17 cellular contexts compared by ENCODE assay signal in the genomic region with DNA sequence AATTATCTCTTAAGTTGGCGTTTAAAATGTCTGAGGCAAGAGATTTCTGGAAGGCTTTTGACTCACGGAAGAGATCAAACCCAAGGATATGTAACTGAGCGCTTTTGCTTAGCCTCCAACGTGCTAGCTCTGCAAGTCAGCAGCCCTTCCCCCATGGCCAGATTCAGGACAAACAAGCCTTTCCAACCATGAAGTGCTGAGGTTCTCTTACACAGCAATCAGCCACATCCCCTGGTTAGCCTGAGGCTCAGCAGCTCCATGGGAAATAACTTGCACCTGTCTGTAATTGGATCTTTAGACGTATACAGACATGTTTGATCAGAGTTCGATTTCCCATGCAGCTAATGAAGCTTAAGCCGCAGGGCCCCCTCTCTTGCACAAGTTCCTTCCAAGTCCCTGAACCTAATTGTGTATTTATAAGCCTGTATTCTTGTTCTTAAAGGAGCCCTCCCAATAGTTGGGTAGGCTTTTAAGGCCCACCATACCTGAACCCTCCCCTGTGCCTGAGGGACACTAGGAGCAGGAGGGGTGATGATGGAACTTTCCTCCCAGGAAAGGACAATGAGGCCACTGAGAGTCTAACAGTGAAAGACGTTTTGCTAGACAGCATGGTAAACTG. TPM values are rescaled to one million over a fixed set of nuclear protein-coding genes. Genes with fewer than 3 reads are reported as not detected.
A peak's percentile ranks its signal among the peaks of the same experiment; 100 is the strongest.
DNase-seq lines count a peak whose midpoint lies in the region; ATAC-seq and TF ChIP-seq lines count a peak whose summit lies in the region.
"Had no signal": no experiment of that assay in that cellular context is flagged by ENCODE, and none has a peak within 500 bp of the region (broad histone marks: within the 10 kb centered on the region; RNA-seq: fewer than 3 reads in every experiment).

No MANE protein-coding gene starts in this region.

- H3K4me2 ChIP-seq in osteoblast (ENCODE audit: insufficient read depth, low read length), result no peak overlapping the region
- H3K4me2 ChIP-seq: hepatocyte had no signal

- H4K20me1 ChIP-seq in osteoblast (ENCODE audit: insufficient read depth, low read length), result peaks cover 14% of the 10 kb centered on the region

- CTCF ChIA-PET in activated naive CD4-positive, alpha-beta T cell treated with anti-CD3 and anti-CD28 coated beads, Interleukin-2, amount 10 ng/mL, durations not matched to agents 7 days and 5 days (lab: Charles Lee), result interaction anchor here (1.9 kb wide), 1 partner anchor 191 kb away, joined by 7 read pairs; no protein-coding TSS in a partner anchor

- H3K27me3 ChIP-seq in foreskin keratinocyte, result no peaks in the 10 kb centered on the region
- peaks cover 2% of the 10 kb centered on the region for H3K27me3 ChIP-seq in osteoblast (ENCODE audit: insufficient read depth, low read length)
- no peaks in the 10 kb centered on the region for H3K27me3 ChIP-seq in dorsolateral prefrontal cortex
- H3K27me3 ChIP-seq: hepatocyte, pancreas had no signal

- no peaks in the 10 kb centered on the region for H3K9me3 Mint-ChIP-seq in activated naive CD4-positive, alpha-beta T cell treated with anti-CD3 and anti-CD28 coated beads, Interleukin-2, amount 10 ng/mL, durations not matched to agents 7 days and 5 days
- H3K9me3 Mint-ChIP-seq: dendritic cell treated with granulocyte-macrophage colony-stimulating factor and Interleukin-4, amounts not matched to agents 40 ng/mL and 50 ng/mL, for 4 days; stimulated activated memory B cell treated with anti-CD40 and anti-IgM and Interleukin-4, amounts not matched to agents 10 μg/mL and 1 μg/mL and 100 μg/mL, for 72 hours had no signal

- peaks cover 5% of the 10 kb centered on the region for H3K27me3 Mint-ChIP-seq in activated naive CD4-positive, alpha-beta T cell treated with anti-CD3 and anti-CD28 coated beads, Interleukin-2, amount 10 ng/mL, durations not matched to agents 7 days and 5 days
- H3K27me3 Mint-ChIP-seq: stimulated activated memory B cell treated with anti-CD40 and anti-IgM and Interleukin-4, amounts not matched to agents 10 μg/mL and 1 μg/mL and 100 μg/mL, for 72 hours had no signal

- H2AFZ ChIP-seq in osteoblast (ENCODE audit: low read length), result no peak overlapping the region
- H2AFZ ChIP-seq: hepatocyte had no signal

- H3K4me1 Mint-ChIP-seq in activated naive CD4-positive, alpha-beta T cell treated with anti-CD3 and anti-CD28 coated beads, Interleukin-2, amount 10 ng/mL, durations not matched to agents 7 days and 5 days, result peaks cover 29% of the 10 kb centered on the region

- H3K27ac ChIP-seq in foreskin keratinocyte (no peak overlapping the region), osteoblast (ENCODE audit: low read depth, low read length) (no peak overlapping the region), dorsolateral prefrontal cortex (no peak overlapping the region)
- H3K27ac ChIP-seq: hepatocyte, pancreas had no signal

- H3K4me3 Mint-ChIP-seq in activated naive CD4-positive, alpha-beta T cell treated with anti-CD3 and anti-CD28 coated beads, Interleukin-2, amount 10 ng/mL, durations not matched to agents 7 days and 5 days, result no peak overlapping the region
- H3K4me3 Mint-ChIP-seq: dendritic cell treated with granulocyte-macrophage colony-stimulating factor and Interleukin-4, amounts not matched to agents 40 ng/mL and 50 ng/mL, for 4 days; stimulated activated memory B cell treated with anti-CD40 and anti-IgM and Interleukin-4, amounts not matched to agents 10 μg/mL and 1 μg/mL and 100 μg/mL, for 72 hours had no signal

- peaks cover 7% of the 10 kb centered on the region for H3K36me3 Mint-ChIP-seq in activated naive CD4-positive, alpha-beta T cell treated with anti-CD3 and anti-CD28 coated beads, Interleukin-2, amount 10 ng/mL, durations not matched to agents 7 days and 5 days
- H3K36me3 Mint-ChIP-seq: stimulated activated memory B cell treated with anti-CD40 and anti-IgM and Interleukin-4, amounts not matched to agents 10 μg/mL and 1 μg/mL and 100 μg/mL, for 72 hours had no signal

- intact Hi-C loops in dorsolateral prefrontal cortex (cut with DNase I), result loop anchor here (5.0 to 10.0 kb wide), 5 partner anchors 159 to 389 kb away; no protein-coding TSS in a partner anchor

- H3K4me3 ChIP-seq in osteoblast (ENCODE audit: insufficient read depth, low read length), result no peak overlapping the region
- H3K4me3 ChIP-seq in dorsolateral prefrontal cortex, result no peak overlapping the region
- H3K4me3 ChIP-seq: hepatocyte, pancreas had no signal

- TF ChIP-seq CTCF in foreskin keratinocyte (conservative IDR thresholded peaks at IDR 0.05) (no peak), osteoblast (IDR thresholded peaks at IDR 0.05; ENCODE audit: extremely low read depth, low read depth, low read length) (no peak), dorsolateral prefrontal cortex (IDR thresholded peaks at IDR 0.05 in 54 of 56, conservative IDR thresholded peaks at IDR 0.05 in 2 of 56; ENCODE audit: low read depth in 1 of 56, partially characterized antibody in 56 of 56) (no peak)

- no peaks in the 10 kb centered on the region for H3K9me3 ChIP-seq in osteoblast (ENCODE audit: low read depth, low read length)
- H3K9me3 ChIP-seq: pancreas had no signal

- DNase-seq in DMS53 (lab: John Stamatoyannopoulos, UW) (peak; percentile 99), NCI-H1436 treated with DMSO at 0.1 percent for 48 hours (lab: John Stamatoyannopoulos, UW) (peak; percentile 73), NCI-H510A treated with DMSO at 0.1 percent for 48 hours (lab: John Stamatoyannopoulos, UW) (peak; percentile 90), foreskin keratinocyte (peak; percentile 34 to 63), osteoblast (ENCODE audit: insufficient read length, low spot score, missing footprints) (no peak), AG20443 (ENCODE audit: low spot score) (no peak), dorsolateral prefrontal cortex (no peak)
- DNase-seq in activated naive CD4-positive, alpha-beta T cell treated with anti-CD3 and anti-CD28 coated beads, Interleukin-2, amount 10 ng/mL, durations not matched to agents 7 days and 5 days, result no peak
- DNase-seq: activated CD4-positive, alpha-beta T cell treated with anti-CD3 and anti-CD28 coated beads, Interleukin-2, amount 50 U/mL, for 48 hours; left cardiac atrium; NK-92 treated with Interleukin-12 subunit alpha and Interleukin-12 subunit beta, amount 100 ng/mL, for 24 hours; pancreas; Right ventricle myocardium superior; small intestine had no signal

- H3K4me1 ChIP-seq in foreskin keratinocyte, result no peaks in the 10 kb centered on the region
- peaks cover 16% of the 10 kb centered on the region for H3K4me1 ChIP-seq in osteoblast (ENCODE audit: insufficient read depth, low read length)

- no peaks in the 10 kb centered on the region for H3K36me3 ChIP-seq in osteoblast (ENCODE audit: insufficient read depth, low read length)
- H3K36me3 ChIP-seq: pancreas had no signal

- ATAC-seq in foreskin keratinocyte, result no peak
- ATAC-seq: left cardiac atrium; pancreas; stimulated activated memory B cell treated with anti-CD40 and anti-IgM and Interleukin-4, amounts not matched to agents 10 μg/mL and 1 μg/mL and 100 μg/mL, for 72 hours had no signal

- H3K27ac Mint-ChIP-seq in activated naive CD4-positive, alpha-beta T cell treated with anti-CD3 and anti-CD28 coated beads, Interleukin-2, amount 10 ng/mL, durations not matched to agents 7 days and 5 days, result no peak overlapping the region
- H3K27ac Mint-ChIP-seq: dendritic cell treated with granulocyte-macrophage colony-stimulating factor and Interleukin-4, amounts not matched to agents 40 ng/mL and 50 ng/mL, for 4 days; stimulated activated memory B cell treated with anti-CD40 and anti-IgM and Interleukin-4, amounts not matched to agents 10 μg/mL and 1 μg/mL and 100 μg/mL, for 72 hours had no signal

- H3K79me2 ChIP-seq in osteoblast (ENCODE audit: insufficient read depth, low read length), result peaks cover 23% of the 10 kb centered on the region

RNA-seq across cellular contexts. Expression of gene TMEM131, which starts 2.1 kb away (rescaled TPM):
- 33.6 and 36.6 TPM in 2 replicates for total RNA-seq in foreskin keratinocyte
- polyA plus RNA-seq in foreskin keratinocyte, result 8.4 and 10.5 TPM in 2 replicates
- total RNA-seq in osteoblast, result 30.0 and 41.8 TPM in 2 replicates
- 10 to 100 TPM; 31.4 to 58.3 (median 45.6) TPM for total RNA-seq in dorsolateral prefrontal cortex

Comparison
In these comparisons a context has a peak if more than half of its experiments do, and no peak if none do; other contexts are left out.
1. DNase-seq: peak in DMS53 (single experiment), NCI-H1436 treated with DMSO at 0.1 percent for 48 hours (single experiment), NCI-H510A treated with DMSO at 0.1 percent for 48 hours (single experiment) and foreskin keratinocyte (2 of 2); none in activated naive CD4-positive, alpha-beta T cell treated with anti-CD3 and anti-CD28 coated beads, Interleukin-2, amount 10 ng/mL, durations not matched to agents 7 days and 5 days (single experiment), osteoblast (single experiment), AG20443 (single experiment) and dorsolateral prefrontal cortex (0 of 10).